In the genomic region with DNA sequence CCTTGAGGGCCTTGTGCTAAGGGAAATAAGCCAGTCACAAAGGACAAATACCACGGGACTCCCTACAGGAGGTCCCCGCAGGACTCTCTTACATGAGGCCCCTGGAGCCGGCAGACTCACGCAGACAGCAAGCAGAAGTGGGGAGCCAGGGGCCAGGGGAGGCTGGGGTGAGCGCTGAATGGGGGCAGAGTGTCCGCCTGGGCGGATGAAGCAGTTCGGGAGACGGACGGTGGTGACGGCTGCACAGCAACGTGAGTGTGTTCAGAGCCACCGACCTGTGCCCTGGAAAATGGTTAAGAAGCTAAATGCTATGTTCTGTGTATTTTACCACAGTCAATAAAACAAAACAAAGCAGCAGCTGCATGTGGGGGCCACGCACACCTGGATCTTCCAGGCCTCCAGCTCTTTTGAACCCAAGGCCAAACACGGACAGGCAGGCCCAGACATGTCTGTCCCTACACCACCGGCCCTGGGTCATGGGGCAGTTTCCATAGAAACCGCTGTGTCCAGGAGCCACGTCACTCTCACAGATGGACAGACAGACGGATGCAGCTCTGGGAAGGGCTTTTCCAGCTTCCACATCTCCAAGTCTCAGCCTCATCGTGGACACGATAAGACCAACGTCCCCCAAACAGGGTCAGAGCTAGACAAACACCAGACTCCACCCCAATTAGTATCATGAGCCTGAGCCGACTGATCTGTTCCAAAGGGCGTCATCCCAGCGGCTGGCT, we compare ENCODE assay signal across 13 cellular contexts.
DNase-seq lines count a peak whose midpoint lies in the region.
"Had no signal": no experiment of that assay in that cellular context is flagged by ENCODE, and none has a peak within 500 bp of the region (broad histone marks: within the 10 kb centered on the region; RNA-seq: fewer than 3 reads in every experiment).

No MANE protein-coding gene starts in this region.

- H3K27me3 Mint-ChIP-seq in activated CD4-positive, alpha-beta T cell treated with anti-CD3 and anti-CD28 coated beads, Interleukin-2, amount 10 ng/mL, durations not matched to agents 24 days and 14 days, result no peaks in the 10 kb centered on the region

- no peaks in the 10 kb centered on the region for H3K4me1 Mint-ChIP-seq in activated CD4-positive, alpha-beta T cell treated with anti-CD3 and anti-CD28 coated beads, Interleukin-2, amount 10 ng/mL, durations not matched to agents 24 days and 14 days
- H3K4me1 Mint-ChIP-seq: activated naive CD8-positive, alpha-beta T cell treated with anti-CD3 and anti-CD28 coated beads, Interleukin-2, amount 10 ng/mL, durations not matched to agents 7 days and 5 days had no signal

- H3K9me3 Mint-ChIP-seq in activated CD4-positive, alpha-beta T cell treated with anti-CD3 and anti-CD28 coated beads, Interleukin-2, amount 10 ng/mL, durations not matched to agents 24 days and 14 days, result no peaks in the 10 kb centered on the region
- H3K9me3 Mint-ChIP-seq: activated naive CD8-positive, alpha-beta T cell treated with anti-CD3 and anti-CD28 coated beads, Interleukin-2, amount 10 ng/mL, durations not matched to agents 7 days and 5 days had no signal

- H3K4me3 Mint-ChIP-seq in activated CD4-positive, alpha-beta T cell treated with anti-CD3 and anti-CD28 coated beads, Interleukin-2, amount 10 ng/mL, durations not matched to agents 24 days and 14 days, result no peak overlapping the region
- H3K4me3 Mint-ChIP-seq: activated naive CD8-positive, alpha-beta T cell treated with anti-CD3 and anti-CD28 coated beads, Interleukin-2, amount 10 ng/mL, durations not matched to agents 7 days and 5 days had no signal

- no peaks in the 10 kb centered on the region for H3K36me3 Mint-ChIP-seq in activated CD4-positive, alpha-beta T cell treated with anti-CD3 and anti-CD28 coated beads, Interleukin-2, amount 10 ng/mL, durations not matched to agents 24 days and 14 days (ENCODE audit: low read depth)
- H3K36me3 Mint-ChIP-seq: activated naive CD8-positive, alpha-beta T cell treated with anti-CD3 and anti-CD28 coated beads, Interleukin-2, amount 10 ng/mL, durations not matched to agents 7 days and 5 days had no signal

- intact Hi-C loops in activated CD4-positive, alpha-beta T cell treated with anti-CD3 and anti-CD28 coated beads, Interleukin-2, amount 10 ng/mL, durations not matched to agents 24 days and 14 days (cut with micrococcal nuclease), result no loop called here

- H3K27ac Mint-ChIP-seq in activated CD4-positive, alpha-beta T cell treated with anti-CD3 and anti-CD28 coated beads, Interleukin-2, amount 10 ng/mL, durations not matched to agents 24 days and 14 days, result no peak overlapping the region
- H3K27ac Mint-ChIP-seq: activated naive CD8-positive, alpha-beta T cell treated with anti-CD3 and anti-CD28 coated beads, Interleukin-2, amount 10 ng/mL, durations not matched to agents 7 days and 5 days had no signal

- DNase-seq in COLO668 (lab: John Stamatoyannopoulos, UW; ENCODE audit: unreplicated experiment) (peak; percentile 91), NCI-H1105 (lab: John Stamatoyannopoulos, UW) (peak; percentile 82), SHP77 treated with DMSO at 0.1 percent for 48 hours (lab: John Stamatoyannopoulos, UW) (peak; percentile 94), left kidney (ENCODE audit: low read depth, low spot score) (peak; percentile 58), NAMALWA (ENCODE audit: low spot score) (no peak), NCI-H187 treated with DMSO at 0.1 percent for 48 hours (lab: John Stamatoyannopoulos, UW) (no peak)
- no peak for DNase-seq in activated naive CD4-positive, alpha-beta T cell (lab: John Stamatoyannopoulos, UW)
- DNase-seq in activated CD4-positive, alpha-beta T cell treated with anti-CD3 and anti-CD28 coated beads, Interleukin-2, amount 10 ng/mL, durations not matched to agents 24 days and 14 days, result no peak
- DNase-seq: activated CD4-positive, alpha-beta T cell treated with anti-CD3 and anti-CD28 coated beads, Interleukin-2, amount 50 U/mL, for 48 hours; activated naive CD8-positive, alpha-beta T cell treated with anti-CD3 and anti-CD28 coated beads, Interleukin-2, amount 10 ng/mL, durations not matched to agents 7 days and 5 days; effector memory CD4-positive, alpha-beta T cell; heart right ventricle; NCI-H1930 had no signal

Comparison
In these comparisons a context has a peak if more than half of its experiments do, and no peak if none do; other contexts are left out.
1. DNase-seq: peak in COLO668 (single experiment), NCI-H1105 (single experiment), SHP77 treated with DMSO at 0.1 percent for 48 hours (single experiment) and left kidney (single experiment); none in NAMALWA (single experiment), activated naive CD4-positive, alpha-beta T cell (0 of 4), NCI-H187 treated with DMSO at 0.1 percent for 48 hours (single experiment) and activated CD4-positive, alpha-beta T cell treated with anti-CD3 and anti-CD28 coated beads, Interleukin-2, amount 10 ng/mL, durations not matched to agents 24 days and 14 days (single experiment).